ENCODE assay signal across 14 cellular contexts in genomic region chr19:16261584-16262370, GRCh38.
A peak's percentile ranks its signal among the peaks of the same experiment; 100 is the strongest.
DNase-seq lines count a peak whose midpoint lies in the region; ATAC-seq and TF ChIP-seq lines count a peak whose summit lies in the region.
"Had no signal": no experiment of that assay in that cellular context is flagged by ENCODE, and none has a peak within 500 bp of the region (broad histone marks: within the 10 kb centered on the region; RNA-seq: fewer than 3 reads in every experiment).

No MANE protein-coding gene starts in this region.

- POLR2A ChIA-PET in activated naive CD8-positive, alpha-beta T cell treated with anti-CD3 and anti-CD28 coated beads, Interleukin-2, amount 10 ng/mL, durations not matched to agents 7 days and 5 days (lab: Charles Lee) = interaction anchor here (1.1 to 4.1 kb wide), 7 partner anchors 8 to 121 kb away, joined by 3 to 29 read pairs (median 5); partner anchors contain the start of gene KLF2

- no peak overlapping the region for H3K4me2 ChIP-seq in H9 (ENCODE audit: insufficient read depth, insufficient read length, low read length)

- H4K5ac ChIP-seq in H9 (ENCODE audit: insufficient read length, low read depth, low read length) = no peak overlapping the region

- no peak overlapping the region for H3K18ac ChIP-seq in H9 (ENCODE audit: insufficient read length, low read depth, low read length)

- no peak overlapping the region for H3K56ac ChIP-seq in H9 (ENCODE audit: insufficient read length, low read depth, low read length)

- no peak overlapping the region for H2BK5ac ChIP-seq in H9 (ENCODE audit: insufficient read length, low read length)

- H3K79me2 ChIP-seq in H9 (ENCODE audit: insufficient read depth, low read length) = no peaks in the 10 kb centered on the region

- H3K27me3 ChIP-seq in H9 (ENCODE audit: insufficient read depth, low read length) = no peaks in the 10 kb centered on the region

- no peaks in the 10 kb centered on the region for H3K4me1 ChIP-seq in H9 (ENCODE audit: insufficient read depth, low read length)

- no peak overlapping the region for H3K27ac ChIP-seq in H9 (ENCODE audit: insufficient read length, low read depth, low read length)

- peaks cover 54% of the 10 kb centered on the region for H3K4me1 Mint-ChIP-seq in T-helper 2 cell treated with Interferon-gamma antibody and Interleukin-4, amounts not matched to agents 5 μg/mL and 100 μg/mL, for 36 hours (ENCODE audit: low read depth)
- peaks cover 0 to 16% of the 10 kb centered on the region in 2 experiments; a peak in 2 of 4 replicates for H3K4me1 Mint-ChIP-seq in H9
- peaks cover 52% of the 10 kb centered on the region for H3K4me1 Mint-ChIP-seq in activated naive CD8-positive, alpha-beta T cell treated with anti-CD3 and anti-CD28 coated beads, Interleukin-2, amount 10 ng/mL, durations not matched to agents 7 days and 5 days
- peaks cover 12% of the 10 kb centered on the region for H3K4me1 Mint-ChIP-seq in nephron progenitor cell

- no peaks in the 10 kb centered on the region for H3K23me2 ChIP-seq in H9 (ENCODE audit: insufficient read length, low read depth, low read length, poor library complexity, severe bottlenecking)

- no peak overlapping the region for H3K23ac ChIP-seq in H9 (ENCODE audit: insufficient read length, low read depth, low read length)

- peak overlapping the region; percentile 75 for H3K4me3 Mint-ChIP-seq in T-helper 2 cell treated with Interferon-gamma antibody and Interleukin-4, amounts not matched to agents 5 μg/mL and 100 μg/mL, for 36 hours
- H3K4me3 Mint-ChIP-seq in H9 = no peak overlapping the region
- peak overlapping the region; percentile 75 for H3K4me3 Mint-ChIP-seq in activated naive CD8-positive, alpha-beta T cell treated with anti-CD3 and anti-CD28 coated beads, Interleukin-2, amount 10 ng/mL, durations not matched to agents 7 days and 5 days
- no peak overlapping the region for H3K4me3 Mint-ChIP-seq in nephron progenitor cell
- H3K4me3 Mint-ChIP-seq: nephron had no signal

- no peak overlapping the region for H2BK120ac ChIP-seq in H9 (ENCODE audit: low read depth, low read length, poor library complexity, severe bottlenecking)

- no peak overlapping the region for H2BK20ac ChIP-seq in H9 (ENCODE audit: low read depth, low read length, poor library complexity, severe bottlenecking)

- DNase-seq in T-helper 2 cell treated with Interferon-gamma antibody and Interleukin-4, amounts not matched to agents 5 μg/mL and 100 μg/mL, for 36 hours (ENCODE audit: low spot score) = no peak
- DNase-seq in T-helper 2 cell = no peak
- no peak for DNase-seq in H9
- no peak for DNase-seq in activated naive CD8-positive, alpha-beta T cell treated with anti-CD3 and anti-CD28 coated beads, Interleukin-2, amount 10 ng/mL, durations not matched to agents 7 days and 5 days
- DNase-seq in nephron progenitor cell = no peak
- DNase-seq in GM20000 (ENCODE audit: low spot score) = no peak
- no peak for DNase-seq in NCI-H69 (lab: John Stamatoyannopoulos, UW)
- DNase-seq: 8988T, Calu3, caudate nucleus, head of caudate nucleus had no signal

- H2BK12ac ChIP-seq in H9 (ENCODE audit: insufficient read length, low read depth, low read length) = no peak overlapping the region

- no peak overlapping the region for H2AK5ac ChIP-seq in H9 (ENCODE audit: insufficient read length, low read length)

- no peak overlapping the region for H4K91ac ChIP-seq in H9 (ENCODE audit: insufficient read length, low read depth, low read length)

- H4K20me1 ChIP-seq in H9 (ENCODE audit: control insufficient read depth, insufficient read depth, insufficient read length) = no peaks in the 10 kb centered on the region

- H3K4ac ChIP-seq in H9 (ENCODE audit: low read depth, low read length) = no peak overlapping the region

- no peak overlapping the region for H4K8ac ChIP-seq in H9 (replicated peaks; ENCODE audit: insufficient read length, low read depth, low read length)

- ATAC-seq in activated naive CD8-positive, alpha-beta T cell treated with anti-CD3 and anti-CD28 coated beads, Interleukin-2, amount 10 ng/mL, durations not matched to agents 7 days and 5 days (ENCODE audit: low read depth) = peak; percentile 9
- no peak for ATAC-seq in HG03175 (IDR thresholded peaks at IDR 0.05; ENCODE audit: unreplicated experiment)
- ATAC-seq: HCT116 had no signal

- peak overlapping the region; percentile 58 for H3K27ac Mint-ChIP-seq in T-helper 2 cell treated with Interferon-gamma antibody and Interleukin-4, amounts not matched to agents 5 μg/mL and 100 μg/mL, for 36 hours
- peak overlapping the region in 2 of 3 experiments; percentile 15 to 84; a peak in 2 of 7 replicates for H3K27ac Mint-ChIP-seq in H9
- H3K27ac Mint-ChIP-seq in activated naive CD8-positive, alpha-beta T cell treated with anti-CD3 and anti-CD28 coated beads, Interleukin-2, amount 10 ng/mL, durations not matched to agents 7 days and 5 days = peak overlapping the region; percentile 80
- peak overlapping the region; percentile 26 for H3K27ac Mint-ChIP-seq in nephron progenitor cell

- H3K9ac ChIP-seq in H9 (ENCODE audit: extremely low read depth, insufficient read length, low read length) = no peak overlapping the region

- no peaks in the 10 kb centered on the region for H3K9me3 Mint-ChIP-seq in T-helper 2 cell treated with Interferon-gamma antibody and Interleukin-4, amounts not matched to agents 5 μg/mL and 100 μg/mL, for 36 hours
- no peaks in the 10 kb centered on the region for H3K9me3 Mint-ChIP-seq in H9
- H3K9me3 Mint-ChIP-seq in activated naive CD8-positive, alpha-beta T cell treated with anti-CD3 and anti-CD28 coated beads, Interleukin-2, amount 10 ng/mL, durations not matched to agents 7 days and 5 days = no peaks in the 10 kb centered on the region
- H3K9me3 Mint-ChIP-seq in nephron progenitor cell = no peaks in the 10 kb centered on the region

- no peak overlapping the region for H3K14ac ChIP-seq in H9 (ENCODE audit: insufficient read depth, low read length)

- no peaks in the 10 kb centered on the region for H3K9me3 ChIP-seq in H9 (ENCODE audit: control insufficient read depth, low read depth, low read length)

- H2AFZ ChIP-seq in H9 (ENCODE audit: low read length) = no peak overlapping the region

- H3T11ph ChIP-seq in H9 (ENCODE audit: low read length) = no peak overlapping the region

- no peaks in the 10 kb centered on the region for H3K79me1 ChIP-seq in H9 (ENCODE audit: insufficient read depth, low read depth, low read length, poor library complexity, severe bottlenecking)

- H2BK15ac ChIP-seq in H9 (ENCODE audit: low read depth, low read length) = no peak overlapping the region

- no CpG with 5 or more reads among the region's 18 CpGs for WGBS in H9 (ENCODE audit: extremely low coverage, insufficient read length, low lambda C conversion rate)

- H3K27me3 Mint-ChIP-seq in T-helper 2 cell treated with Interferon-gamma antibody and Interleukin-4, amounts not matched to agents 5 μg/mL and 100 μg/mL, for 36 hours (ENCODE audit: low read depth) = peaks cover 18% of the 10 kb centered on the region
- H3K27me3 Mint-ChIP-seq in H9 (ENCODE audit: low read depth) (peaks cover 2% of the 10 kb centered on the region), nephron progenitor cell (ENCODE audit: low read depth, poor library complexity) (peaks cover 40% of the 10 kb centered on the region)
- H3K27me3 Mint-ChIP-seq in activated naive CD8-positive, alpha-beta T cell treated with anti-CD3 and anti-CD28 coated beads, Interleukin-2, amount 10 ng/mL, durations not matched to agents 7 days and 5 days = peaks cover 30% of the 10 kb centered on the region

- H3K36me3 Mint-ChIP-seq in T-helper 2 cell treated with Interferon-gamma antibody and Interleukin-4, amounts not matched to agents 5 μg/mL and 100 μg/mL, for 36 hours (ENCODE audit: low read depth) = peaks cover 6% of the 10 kb centered on the region
- H3K36me3 Mint-ChIP-seq in H9 (ENCODE audit: insufficient read depth in 1 of 3, low read depth in 3 of 3) (no peaks in the 10 kb centered on the region; a peak in 1 of 7 replicates), nephron progenitor cell (ENCODE audit: low read depth) (no peaks in the 10 kb centered on the region)
- H3K36me3 Mint-ChIP-seq in activated naive CD8-positive, alpha-beta T cell treated with anti-CD3 and anti-CD28 coated beads, Interleukin-2, amount 10 ng/mL, durations not matched to agents 7 days and 5 days = no peaks in the 10 kb centered on the region

- TF ChIP-seq CTCF in H9 (conservative IDR thresholded peaks at IDR 0.05) = no peak
- TF ChIP-seq CTCF in nephron progenitor cell (IDR thresholded peaks at IDR 0.05) = no peak
- TF ChIP-seq CTCF in GM20000 (IDR thresholded peaks at IDR 0.05; ENCODE audit: extremely low read depth, missing control alignments) = no peak

Comparison
In these comparisons a context has a peak if more than half of its experiments do, and no peak if none do; other contexts are left out.
1. H3K27ac Mint-ChIP-seq: peak in every context shown above with its lines; median percentile 80 in activated naive CD8-positive, alpha-beta T cell treated with anti-CD3 and anti-CD28 coated beads, Interleukin-2, amount 10 ng/mL, durations not matched to agents 7 days and 5 days; 58 in T-helper 2 cell treated with Interferon-gamma antibody and Interleukin-4, amounts not matched to agents 5 μg/mL and 100 μg/mL, for 36 hours; 50 in H9; 26 in nephron progenitor cell.
2. H3K4me3 Mint-ChIP-seq: peak in T-helper 2 cell treated with Interferon-gamma antibody and Interleukin-4, amounts not matched to agents 5 μg/mL and 100 μg/mL, for 36 hours (single experiment) and activated naive CD8-positive, alpha-beta T cell treated with anti-CD3 and anti-CD28 coated beads, Interleukin-2, amount 10 ng/mL, durations not matched to agents 7 days and 5 days (single experiment); none in H9 (0 of 2) and nephron progenitor cell (single experiment).